8 cellular contexts compared by ENCODE assay signal in the genomic region with DNA sequence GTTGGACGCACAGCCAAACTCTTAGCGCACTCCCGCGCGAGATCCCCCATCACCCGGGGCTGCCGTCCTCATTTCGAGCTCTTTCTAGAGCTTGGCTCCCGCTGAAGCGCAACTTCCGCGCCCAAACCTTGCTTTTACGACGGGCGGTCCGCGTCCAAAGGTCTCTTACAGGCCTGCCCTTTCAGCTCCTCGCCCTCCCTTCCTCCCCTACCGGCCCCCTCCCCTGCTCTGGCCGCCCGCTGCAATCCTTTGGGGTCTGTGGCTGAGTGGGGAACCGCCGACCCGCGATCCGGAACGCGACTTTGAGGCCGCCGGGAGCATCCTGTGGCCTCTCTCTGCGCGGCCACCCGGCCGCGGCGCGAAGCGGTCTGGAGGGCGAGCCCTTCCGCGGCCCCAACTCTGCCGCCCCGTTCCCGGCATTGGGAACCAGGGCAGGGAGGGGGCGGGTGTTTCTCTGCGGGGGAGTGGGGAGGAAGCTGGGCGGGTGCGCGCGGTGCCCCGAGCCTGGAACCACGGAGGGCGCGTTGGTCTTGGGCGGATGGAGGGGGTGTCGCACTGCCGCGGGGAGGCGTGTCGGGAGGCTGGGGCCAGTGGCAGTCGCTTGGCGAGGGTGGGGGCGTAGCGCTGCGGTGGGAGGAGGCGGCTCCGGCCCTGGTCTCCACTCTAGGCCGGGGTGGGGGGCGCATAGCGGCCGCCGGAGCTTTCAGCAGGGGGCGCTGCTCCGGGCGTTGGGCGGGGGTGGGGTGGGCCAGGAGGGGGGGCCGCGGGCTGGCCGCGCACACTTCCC. TPM values are rescaled to one million over a fixed set of nuclear protein-coding genes. Genes with fewer than 3 reads are reported as not detected.
DNase-seq lines count a peak whose midpoint lies in the region; ATAC-seq, FAIRE-seq and TF ChIP-seq lines count a peak whose summit lies in the region.

A gene (plus strand): TSS at position 781 of the 787 bp plus-strand sequence. CDS start 96 bp downstream, outside the sequence.

- no peaks in the 10 kb centered on the region; the same call in 2 of the 3 replicates for H3K9me3 ChIP-seq in GM12878 (replicated peaks; ENCODE audit: control insufficient read depth, insufficient read depth, low read length)
- peaks cover 0 to 8% (median 0%) of the 10 kb centered on the region in 4 donors for H3K9me3 ChIP-seq in stomach

- FAIRE-seq in HTR-8/SVneo (lab: Jason Lieb, UNC) = peak; percentile 55
- no peak for FAIRE-seq in GM12878 (lab: Jason Lieb, UNC)

- H4K20me1 ChIP-seq in GM12878 (ENCODE audit: control insufficient read depth, insufficient read depth) = 0 out of 2 replicates have a peak, but pooled peaks cover 2% of the 10 kb centered on the region

- no peak for TF ChIP-seq EP300 in GM12878 (IDR thresholded peaks at IDR 0.05; ENCODE audit: borderline replicate concordance in 1 of 2, control insufficient read depth in 1 of 2, low read depth in 2 of 2, low read length in 2 of 2)
- no peak for TF ChIP-seq EP300 in stomach (IDR thresholded peaks at IDR 0.05)

- H3K79me2 ChIP-seq in GM12878 (ENCODE audit: control insufficient read depth, insufficient read depth, low read length) = no peaks in the 10 kb centered on the region

- BruUV-seq in GM12878 (replicated peaks; lab: Mats Ljungman, UMichigan) = no TSS peak

- H3K4me1 ChIP-seq in GM12878 (ENCODE audit: control insufficient read depth, insufficient read depth, low read length) (peaks cover 13% of the 10 kb centered on the region; the same call in 1 of the 2 replicates), stomach (peaks cover 35 to 62% (median 49%) of the 10 kb centered on the region in 4 donors)

- H3K27me3 ChIP-seq in GM12878 (replicated peaks in 1 of 2; ENCODE audit: control insufficient read depth in 2 of 2, insufficient read depth in 2 of 2, low read length in 1 of 2) = peaks cover 20 to 33% of the 10 kb centered on the region in 2 experiments
- H3K27me3 ChIP-seq in stomach = peaks cover 30 to 100% (median 86%) of the 10 kb centered on the region in 3 donors

- H3K36me3 ChIP-seq in GM12878 (ENCODE audit: control insufficient read depth in 2 of 2, insufficient read depth in 2 of 2, low read length in 1 of 2) = no peaks in the 10 kb centered on the region
- H3K36me3 ChIP-seq in stomach = no peaks in the 10 kb centered on the region

- SMC1A ChIA-PET in GM12878 (lab: Charles Lee; ENCODE audit: uncharacterized antibody, unreplicated experiment) = no interaction called here

- in situ Hi-C loops in GM12878 (cut with MboI) = loop anchor here (25.0 kb wide), 1 partner anchor 446 kb away; a partner anchor contains a TSS

- RAD21 ChIA-PET in GM12878 (lab: Charles Lee; ENCODE audit: unreplicated experiment) = interaction anchor here (1.0 to 1.2 kb wide), 2 partner anchors 9 to 297 kb away, joined by 3 to 4 read pairs; no protein-coding TSS in a partner anchor

- POLR2A ChIA-PET in GM12878 (lab: Charles Lee) = no interaction called here

- TF ChIP-seq CTCF in GM12873 (IDR thresholded peaks at IDR 0.05; ENCODE audit: insufficient read depth, low read depth, low read length, missing control alignments) (peak; percentile 27), GM12878 (IDR thresholded peaks at IDR 0.05 in 2 of 3, conservative IDR thresholded peaks at IDR 0.05 in 1 of 3; ENCODE audit: control insufficient read depth in 2 of 3, extremely low read depth in 1 of 3, insufficient read depth in 1 of 3, low read depth in 3 of 3, low read length in 3 of 3) (peak in 2 of 3 experiments; percentile 2 to 21; a peak in 1 of 6 replicates), stomach (IDR thresholded peaks at IDR 0.05) (peak in 1 of 7 experiments; percentile 16)

- peak within 1 kb of the TSS; percentile 61 for H2AFZ ChIP-seq in GM12878 (ENCODE audit: control insufficient read depth, low read depth, low read length)

- DNase-seq in HTR-8/SVneo (ENCODE audit: insufficient read length, low spot score) (peak; percentile 71), GM12878 (ENCODE audit: low read depth, low spot score) (no peak), left colon (peak; percentile 44 to 70), stomach (no peak), LoVo (ENCODE audit: low spot score) (no peak), NCI-H2107 (lab: John Stamatoyannopoulos, UW) (no peak)

- peak within 1 kb of the TSS; percentile 73 for H3K4me3 ChIP-seq in GM12878
- peak within 1 kb of the TSS; percentile 46 to 58 (median 52) for H3K4me3 ChIP-seq in stomach

- no peak within 1 kb of the TSS for H3K27ac ChIP-seq in GM12878 (ENCODE audit: control insufficient read depth, insufficient read depth)
- peak within 1 kb of the TSS in 4 of 5 donors; percentile 8 to 64 (median 40) for H3K27ac ChIP-seq in stomach

- WGBS in GM12878 (ENCODE audit: insufficient coverage, insufficient replicate concordance, low lambda C conversion rate, missing lambda C conversion rate) = under 1% methylated on average over 36 of the region's 80 CpGs
- 0 to 1% (median 1%) methylated on average over 36 to 78 of the region's 80 CpGs for WGBS in stomach, 5 donors

- ATAC-seq in GM12878 = peak; percentile 33
- peak; percentile 73 for ATAC-seq in left colon
- no peak for ATAC-seq in HG03460 (IDR thresholded peaks at IDR 0.05; ENCODE audit: unreplicated experiment)

- H3K4me2 ChIP-seq in GM12878 (ENCODE audit: control insufficient read depth, insufficient read depth) = peak within 1 kb of the TSS; percentile 97

- H3K9ac ChIP-seq in GM12878 (ENCODE audit: control insufficient read depth, insufficient read depth, low read length) = no peak within 1 kb of the TSS

- TF ChIP-seq POLR2A in GM12878 (IDR thresholded peaks at IDR 0.05; ENCODE audit: low read depth, low read length) = no peak
- no peak for TF ChIP-seq POLR2A in stomach (IDR thresholded peaks at IDR 0.05)

- intact Hi-C loops in GM12878 (cut with micrococcal nuclease; ENCODE audit: unreplicated experiment) = no loop called here
- intact Hi-C loops in left colon (cut with DNase I, micrococcal nuclease) = loop anchor here in 1 of 2 donors (10.0 kb wide), 1 partner anchor 298 kb away; no protein-coding TSS in a partner anchor
- intact Hi-C loops in stomach (cut with DNase I; ENCODE audit: low total_unique reads) = no loop called here

- no peak for TF ChIP-seq RAD21 in GM12878 (IDR thresholded peaks at IDR 0.05; ENCODE audit: insufficient read depth, low read depth, low read length)

- CTCF ChIA-PET in GM12878 (lab: Yijun Ruan, JAX) = interaction anchor here (1.1 to 1.2 kb wide), 3 partner anchors 9 to 296 kb away, joined by 3 to 7 read pairs (median 5); no protein-coding TSS in a partner anchor

TF ChIP-seq in GM12878, 131 proteins besides CTCF, POLR2A, EP300 and RAD21:
- TF ChIP-seq EZH2 (IDR thresholded peaks at IDR 0.05; ENCODE audit: borderline replicate concordance, control insufficient read depth, low read depth, low read length) (0 out of 2 replicates have a peak, but pooled peaks have one; percentile 72), SUZ12 (IDR thresholded peaks at IDR 0.05; ENCODE audit: unreplicated experiment) (peak; percentile 99), EGR1 (IDR thresholded peaks at IDR 0.05; ENCODE audit: borderline replicate concordance in 1 of 2, low read depth in 2 of 2, low read length in 2 of 2) (0 out of 3 replicates have a peak, but pooled peaks of 1 of the 2 experiments have one; percentile 16), NFYA (IDR thresholded peaks at IDR 0.05; ENCODE audit: borderline replicate concordance, low read depth, low read length) (no peak), ASH2L (IDR thresholded peaks at IDR 0.05; ENCODE audit: borderline replicate concordance, low read depth) (no peak)

RNA-seq across cellular contexts. Expression of the gene that starts here (rescaled TPM):
- total RNA-seq in GM12878 (2013; cell fraction: nucleolus; rRNA removed) = not detected in 2 replicates
- total RNA-seq in GM12878 (2014; rRNA removed) (0.05 and 0.11 TPM in 2 replicates), GM12878 (2014; rRNA removed; fragmentation: Illumina TruSeq; extraction: Trizol) (0.04 and 0.05 TPM in 2 replicates), GM12878 (2021) (0.05 and 0.08 TPM in 2 replicates), left colon (under 1 TPM; 0.18 to 0.25 TPM), stomach (1 to 10 TPM in 1 of 5 donors, under 1 TPM in 2, not detected in 2; 0.37 to 1.3 (median 0.45) TPM)
- 0.16 TPM for polyA plus RNA-seq in GM12878 (2011; ENCODE audit: low read depth)
- polyA plus RNA-seq in GM12878 (2011; rRNA removed) (not detected in 2 replicates), GM12878 (2014; fragmentation: Illumina TruSeq; extraction: Trizol) (0.04 and 0.05 TPM in 2 replicates), GM12878 (2014; fragmentation: Nextera tagmentation; extraction: Ambion mirVana) (under 1 TPM; 0.02 TPM), GM12878 (2014; rRNA removed) (0.04 and 0.06 TPM in 2 replicates), GM12878 (2016; fragmentation: Nextera tagmentation; extraction: Ambion mirVana) (under 1 TPM; 0.04 to 0.08 TPM), stomach (under 1 TPM in 2 of 3 donors, not detected in 1; 0.10 to 0.12 TPM)
- 0.01 and 0.02 TPM in 2 replicates for polyA plus RNA-seq in GM12878 (2011; cell fraction: cytosol; rRNA removed)
- 0.03 TPM in 2 replicates for polyA plus RNA-seq in GM12878 (2011; cell fraction: nucleus; rRNA removed)
- polyA plus RNA-seq in GM12878 (2012) = 0.13 and 0.16 TPM in 2 replicates
- polyA minus RNA-seq in GM12878 (2011; rRNA and poly(A)+ RNA removed) = under 0.01 TPM in 1 of 2 replicates, not detected in the other
- polyA minus RNA-seq in GM12878 (2011; cell fraction: cytosol; rRNA and poly(A)+ RNA removed) = not detected in 2 replicates
- polyA minus RNA-seq in GM12878 (2011; cell fraction: nucleus; rRNA and poly(A)+ RNA removed) = not detected in 2 replicates

Comparison
In these comparisons a context has a peak if more than half of its experiments do, and no peak if none do; other contexts are left out.
1. Peak in ATAC-seq, H3K4me3 ChIP-seq and H3K4me2 ChIP-seq in GM12878; RNA of the gene not detected or under 1 TPM.
2. Peak in DNase-seq and ATAC-seq in left colon; RNA of the gene not detected or under 1 TPM.